In genomic region chr1:156130578-156130942, GRCh38 we compare ENCODE assay signal across 10 cellular contexts. TPM values are rescaled to one million over a fixed set of nuclear protein-coding genes. Genes with fewer than 3 reads are reported as not detected.
DNase-seq lines count a peak whose midpoint lies in the region; ATAC-seq, FAIRE-seq and TF ChIP-seq lines count a peak whose summit lies in the region.
"Had no signal": no experiment of that assay in that cellular context is flagged by ENCODE, and none has a peak within 500 bp of the region (broad histone marks: within the 10 kb centered on the region; RNA-seq: fewer than 3 reads in every experiment).

No MANE protein-coding gene starts in this region.

- no peaks in the 10 kb centered on the region for H3K9me3 Mint-ChIP-seq in CD4-positive, alpha-beta T cell
- H3K9me3 Mint-ChIP-seq in astrocyte (ENCODE audit: unreplicated experiment), result no peaks in the 10 kb centered on the region

- peaks cover 88% of the 10 kb centered on the region for H3K79me2 ChIP-seq in astrocyte (ENCODE audit: insufficient read depth, low read length)

- H3K9ac ChIP-seq in astrocyte (ENCODE audit: low read length), result peak overlapping the region; percentile 93
- peak overlapping the region; percentile 25 for H3K9ac ChIP-seq in skeletal muscle satellite cell (ENCODE audit: low read depth, low read length)

- H4K20me1 ChIP-seq in astrocyte (ENCODE audit: insufficient read depth, low read length), result peaks cover 57% of the 10 kb centered on the region

- H3K4me3 Mint-ChIP-seq in CD4-positive, alpha-beta T cell, result peak overlapping the region; percentile 60
- H3K4me3 Mint-ChIP-seq in astrocyte (ENCODE audit: unreplicated experiment), result no peak overlapping the region

- H3K27me3 Mint-ChIP-seq in CD4-positive, alpha-beta T cell, result no peaks in the 10 kb centered on the region
- no peaks in the 10 kb centered on the region for H3K27me3 Mint-ChIP-seq in astrocyte (ENCODE audit: low read depth, unreplicated experiment)

- no peak for FAIRE-seq in astrocyte (lab: Jason Lieb, UNC)
- FAIRE-seq: islet of Langerhans had no signal

- DNase-seq in CD4-positive, alpha-beta T cell, result no peak
- no peak for DNase-seq in astrocyte (ENCODE audit: low read depth)
- DNase-seq in NCI-H2227 (lab: John Stamatoyannopoulos, UW; ENCODE audit: unreplicated experiment), result no peak
- no peak for DNase-seq in effector CD4-positive, alpha-beta T cell
- DNase-seq: activated gamma-delta T cell had no signal

- peaks cover 12% of the 10 kb centered on the region for H3K36me3 Mint-ChIP-seq in CD4-positive, alpha-beta T cell (ENCODE audit: low read depth)
- H3K36me3 Mint-ChIP-seq in astrocyte (ENCODE audit: low read depth, unreplicated experiment), result peaks cover 2% of the 10 kb centered on the region

- H3K4me1 Mint-ChIP-seq in CD4-positive, alpha-beta T cell (ENCODE audit: low read depth), result peaks cover 46% of the 10 kb centered on the region
- peaks cover 37% of the 10 kb centered on the region for H3K4me1 Mint-ChIP-seq in astrocyte (ENCODE audit: low read depth, unreplicated experiment)

- no peak overlapping the region for H3K4me3 ChIP-seq in astrocyte (ENCODE audit: insufficient read depth, low read depth, low read length)
- no peak overlapping the region for H3K4me3 ChIP-seq in skeletal muscle satellite cell (ENCODE audit: low read length)

- H3K9me3 ChIP-seq in CD4-positive, alpha-beta T cell (ENCODE audit: control insufficient read depth, low read length), result no peaks in the 10 kb centered on the region
- H3K9me3 ChIP-seq in astrocyte (ENCODE audit: insufficient read depth, low read depth, low read length), result no peaks in the 10 kb centered on the region
- H3K9me3 ChIP-seq in skeletal muscle satellite cell (replicated peaks; ENCODE audit: low read length), result no peaks in the 10 kb centered on the region

- H3K4me2 ChIP-seq in astrocyte (ENCODE audit: low read length), result peak overlapping the region; percentile 26
- peak overlapping the region; percentile 15 for H3K4me2 ChIP-seq in skeletal muscle satellite cell (ENCODE audit: low read length)

- peaks cover 36% of the 10 kb centered on the region for H3K36me3 ChIP-seq in astrocyte (ENCODE audit: insufficient read depth, low read length)
- H3K36me3 ChIP-seq in skeletal muscle satellite cell (ENCODE audit: insufficient read depth, low read length), result peaks cover 54% of the 10 kb centered on the region

- H2AFZ ChIP-seq in astrocyte (ENCODE audit: low read depth, low read length), result no peak overlapping the region

- no peaks in the 10 kb centered on the region for H3K27me3 ChIP-seq in CD4-positive, alpha-beta T cell (ENCODE audit: control insufficient read depth, insufficient read depth, low read length)
- no peaks in the 10 kb centered on the region for H3K27me3 ChIP-seq in astrocyte (ENCODE audit: insufficient read depth, low read length)
- no peaks in the 10 kb centered on the region for H3K27me3 ChIP-seq in layer of hippocampus (ENCODE audit: control insufficient read depth, insufficient read depth, low read length)
- no peaks in the 10 kb centered on the region for H3K27me3 ChIP-seq in skeletal muscle satellite cell (ENCODE audit: control insufficient read depth, insufficient read depth, low read length)

- peak; percentile 21 for TF ChIP-seq CTCF in CD4-positive, alpha-beta T cell (IDR thresholded peaks at IDR 0.05)
- TF ChIP-seq CTCF in astrocyte (IDR thresholded peaks at IDR 0.05; ENCODE audit: insufficient read depth, low read depth, low read length), result no peak

- intact Hi-C loops in CD4-positive, alpha-beta T cell (cut with DNase I, micrococcal nuclease), result loop anchor here (1.0 kb wide), 2 partner anchors 34 to 40 kb away; no protein-coding TSS in a partner anchor

- no peak for ATAC-seq in CD4-positive, alpha-beta T cell (ENCODE audit: poor library complexity)
- ATAC-seq in HG02938 (IDR thresholded peaks at IDR 0.05; ENCODE audit: unreplicated experiment), result no peak
- ATAC-seq in HG03442 (IDR thresholded peaks at IDR 0.05; ENCODE audit: unreplicated experiment), result no peak

- H3K4me1 ChIP-seq in astrocyte (ENCODE audit: insufficient read depth, low read length) (peaks cover 48% of the 10 kb centered on the region), skeletal muscle satellite cell (ENCODE audit: control insufficient read depth, insufficient read depth, low read length) (peaks cover 50% of the 10 kb centered on the region)

- POLR2A ChIA-PET in CD4-positive, alpha-beta T cell (lab: Charles Lee), result interaction anchor here (1.2 to 1.4 kb wide), 4 partner anchors 16 to 82 kb away, joined by 3 read pairs; partner anchors contain the start of genes LMNA and PMF1

- peak overlapping the region; percentile 78 for H3K27ac Mint-ChIP-seq in CD4-positive, alpha-beta T cell
- peak overlapping the region; percentile 58 for H3K27ac Mint-ChIP-seq in astrocyte (ENCODE audit: unreplicated experiment)

- CTCF ChIA-PET in CD4-positive, alpha-beta T cell (lab: Charles Lee), result interaction anchor here (0.5 to 8.1 kb wide), 7 partner anchors 15 to 95 kb away, joined by 3 to 194 read pairs (median 5); partner anchors contain the start of gene LMNA

- no peak overlapping the region for H3K27ac ChIP-seq in CD4-positive, alpha-beta T cell (ENCODE audit: low read depth, low read length)
- H3K27ac ChIP-seq in astrocyte (ENCODE audit: low read depth, low read length) (peak overlapping the region; percentile 100), layer of hippocampus (ENCODE audit: low read depth, low read length) (peak overlapping the region; percentile 85)

RNA-seq across cellular contexts. Expression of gene LMNA, which starts 16.0 kb away (rescaled TPM):
- 100 to 1,000 TPM; 435 to 455 TPM for total RNA-seq in CD4-positive, alpha-beta T cell
- 429 and 464 TPM in 2 replicates for total RNA-seq in astrocyte
- 967 and 1,030 TPM in 2 replicates for total RNA-seq in skeletal muscle satellite cell (2012; rRNA removed)

RNA-seq across cellular contexts. Expression of gene SEMA4A, which starts 22.8 kb away (rescaled TPM):
- total RNA-seq in CD4-positive, alpha-beta T cell, result 10 to 100 TPM in 1 of 2 experiments, 1 to 10 TPM in 1; 9.4 to 10.1 TPM
- total RNA-seq in astrocyte, result 0.66 and 1.1 TPM in 2 replicates
- total RNA-seq in skeletal muscle satellite cell (2012; rRNA removed), result 0.25 TPM in 1 of 2 replicates, not detected in the other

RNA-seq across cellular contexts. Expression of gene MEX3A, which starts 48.3 kb away (rescaled TPM):
- total RNA-seq in CD4-positive, alpha-beta T cell, result under 1 TPM; 0.27 to 0.36 TPM
- 32.9 and 37.6 TPM in 2 replicates for total RNA-seq in astrocyte
- 0.51 and 3.5 TPM in 2 replicates for total RNA-seq in skeletal muscle satellite cell (2012; rRNA removed)

Comparison
In these comparisons a context has a peak if more than half of its experiments do, and no peak if none do; other contexts are left out.
1. RNA of gene MEX3A, which starts 48.3 kb away (total RNA-seq): 32.9 to 37.6 TPM in astrocyte; 0.27 to 0.36 TPM in CD4-positive, alpha-beta T cell; every median in the first group is over 10 times any median in the second.